In genomic region chr22:21443057-21443734, GRCh38 we compare ENCODE assay signal across 15 cellular contexts. TPM values are rescaled to one million over a fixed set of nuclear protein-coding genes. Genes with fewer than 3 reads are reported as not detected.
DNase-seq lines count a peak whose midpoint lies in the region; ATAC-seq and TF ChIP-seq lines count a peak whose summit lies in the region.
"Had no signal": no experiment of that assay in that cellular context is flagged by ENCODE, and none has a peak within 500 bp of the region (broad histone marks: within the 10 kb centered on the region; RNA-seq: fewer than 3 reads in every experiment).

No MANE protein-coding gene starts in this region.

- H3K27me3 ChIP-seq in BLaER1 (no peaks in the 10 kb centered on the region), HUES6 (ENCODE audit: control insufficient read depth, insufficient read depth, low read length) (no peaks in the 10 kb centered on the region), iPS-15b (ENCODE audit: control insufficient read depth, insufficient read depth, low read length) (no peaks in the 10 kb centered on the region), trophoblast cell (ENCODE audit: insufficient read depth, low read length) (no peaks in the 10 kb centered on the region), PC-3 (ENCODE audit: low read length) (no peaks in the 10 kb centered on the region)
- H3K27me3 ChIP-seq: breast epithelium, tibial nerve had no signal

- H3K4me3 ChIP-seq in BLaER1: no peak overlapping the region
- no peak overlapping the region for H3K4me3 ChIP-seq in HUES6 (ENCODE audit: low read depth, low read length)
- no peak overlapping the region for H3K4me3 ChIP-seq in iPS-15b (ENCODE audit: low read depth, low read length)
- no peak overlapping the region for H3K4me3 ChIP-seq in trophoblast cell (ENCODE audit: low read depth, low read length)
- H3K4me3 ChIP-seq in PC-3 (ENCODE audit: low read length): no peak overlapping the region
- H3K4me3 ChIP-seq: breast epithelium, tibial nerve had no signal

- H3K18ac ChIP-seq in trophoblast cell (ENCODE audit: low read length): peak overlapping the region; percentile 71

- H3K4ac ChIP-seq in trophoblast cell (ENCODE audit: low read depth, low read length): peak overlapping the region; percentile 59

- H2BK12ac ChIP-seq in trophoblast cell (ENCODE audit: low read length): no peak overlapping the region

- DNase-seq in trophoblast cell (no peak), dermis blood vessel endothelial cell (no peak), PC-3 (no peak)
- DNase-seq: activated naive CD4-positive, alpha-beta T cell treated with anti-CD3 and anti-CD28 coated beads, Interleukin-2, amount 10 ng/mL, durations not matched to agents 7 days and 5 days; NCI-H187 treated with DMSO at 0.1 percent for 48 hours; NCI-H526 had no signal

- no peak overlapping the region for H2BK120ac ChIP-seq in trophoblast cell (ENCODE audit: insufficient read depth, low read length, poor library complexity)

- peaks cover 2% of the 10 kb centered on the region for H3K79me1 ChIP-seq in trophoblast cell (ENCODE audit: low read length)

- no peak overlapping the region for H3K23ac ChIP-seq in trophoblast cell (ENCODE audit: low read length)

- peak overlapping the region; percentile 82 for H3K27ac ChIP-seq in BLaER1
- H3K27ac ChIP-seq in HUES6 (ENCODE audit: low read depth, low read length): 0 out of 2 replicates have a peak overlapping the region, but pooled peaks have one; percentile 23
- H3K27ac ChIP-seq in trophoblast cell (ENCODE audit: low read depth, low read length): peak overlapping the region; percentile 7
- no peak overlapping the region for H3K27ac ChIP-seq in PC-3 (ENCODE audit: low read length)
- H3K27ac ChIP-seq: breast epithelium had no signal

- H4K20me1 ChIP-seq in BLaER1 (peaks cover 50% of the 10 kb centered on the region), PC-3 (ENCODE audit: low read length) (no peaks in the 10 kb centered on the region)

- H3K4me1 ChIP-seq in BLaER1 (peaks cover 61% of the 10 kb centered on the region), HUES6 (ENCODE audit: control insufficient read depth, insufficient read depth, low read length) (peaks cover 13% of the 10 kb centered on the region), iPS-15b (ENCODE audit: control insufficient read depth, insufficient read depth, low read length) (peaks cover 2% of the 10 kb centered on the region), trophoblast cell (ENCODE audit: control insufficient read depth in 1 of 2, insufficient read depth in 2 of 2, low read length in 2 of 2) (peaks cover 2 to 6% of the 10 kb centered on the region in 2 experiments), PC-3 (ENCODE audit: insufficient read depth, low read length) (no peaks in the 10 kb centered on the region)
- H3K4me1 ChIP-seq: breast epithelium had no signal

- H3K9ac ChIP-seq in BLaER1 (peak overlapping the region; percentile 61), HUES6 (ENCODE audit: low read length) (no peak overlapping the region), iPS-15b (ENCODE audit: low read depth, low read length) (peak overlapping the region; percentile 54), trophoblast cell (ENCODE audit: low read length) (no peak overlapping the region), PC-3 (ENCODE audit: low read length) (no peak overlapping the region)

- H3K9me3 ChIP-seq in BLaER1: no peaks in the 10 kb centered on the region
- H3K9me3 ChIP-seq in HUES6 (ENCODE audit: control insufficient read depth, insufficient read depth, low read depth, low read length): no peaks in the 10 kb centered on the region
- no peaks in the 10 kb centered on the region for H3K9me3 ChIP-seq in iPS-15b (ENCODE audit: control insufficient read depth, insufficient read depth, low read length)
- H3K9me3 ChIP-seq in trophoblast cell (ENCODE audit: insufficient read depth, low read depth, low read length): peaks cover 3% of the 10 kb centered on the region
- no peaks in the 10 kb centered on the region for H3K9me3 ChIP-seq in PC-3 (ENCODE audit: low read length)
- H3K9me3 ChIP-seq: breast epithelium, tibial nerve had no signal

- no CpG with 5 or more reads among the region's 13 CpGs for WGBS in trophoblast cell (ENCODE audit: extremely low coverage, insufficient coverage, insufficient read length)

- no peaks in the 10 kb centered on the region for H3F3A ChIP-seq in PC-3 (ENCODE audit: low read length, unreplicated experiment)

- intact Hi-C loops in PC-3 (cut with micrococcal nuclease): no loop called here

- H4K12ac ChIP-seq in trophoblast cell (ENCODE audit: low read depth, low read length): peak overlapping the region; percentile 16

- no peak overlapping the region for H3K14ac ChIP-seq in trophoblast cell (ENCODE audit: low read length)

- H3K79me2 ChIP-seq in trophoblast cell (ENCODE audit: control insufficient read depth, insufficient read depth, low read length, poor library complexity) (peaks cover 12% of the 10 kb centered on the region), PC-3 (ENCODE audit: low read length) (no peaks in the 10 kb centered on the region)

- H3K4me2 ChIP-seq in BLaER1 (peak overlapping the region; percentile 89), trophoblast cell (ENCODE audit: low read length) (no peak overlapping the region), PC-3 (ENCODE audit: low read length) (no peak overlapping the region)

- H3K9me2 ChIP-seq in PC-3 (replicated peaks; ENCODE audit: low read length): no peaks in the 10 kb centered on the region

- H3K36me3 ChIP-seq in BLaER1 (peaks cover 52% of the 10 kb centered on the region), HUES6 (ENCODE audit: control insufficient read depth, insufficient read depth, low read length) (peaks cover 25% of the 10 kb centered on the region), iPS-15b (ENCODE audit: control insufficient read depth, insufficient read depth, low read length) (peaks cover 29% of the 10 kb centered on the region), trophoblast cell (ENCODE audit: control insufficient read depth in 1 of 2, insufficient read depth in 2 of 2, low read length in 2 of 2) (peaks cover 53% of the 10 kb centered on the region in 2 experiments), PC-3 (ENCODE audit: low read depth, low read length) (no peaks in the 10 kb centered on the region)

- POLR2A ChIA-PET in PC-3 (lab: Charles Lee; ENCODE audit: unreplicated experiment): no interaction called here

- no peak for TF ChIP-seq CTCF in PC-3 (conservative IDR thresholded peaks at IDR 0.05; ENCODE audit: low read depth, low read length)

- CTCF ChIA-PET in PC-3 (lab: Charles Lee): no interaction called here

- BruUV-seq in PC-3 (replicated peaks; lab: Mats Ljungman, UMichigan): no TSS peak

- H2AFZ ChIP-seq in trophoblast cell (ENCODE audit: insufficient read depth, low read length, poor library complexity) (no peak overlapping the region), PC-3 (ENCODE audit: low read length) (no peak overlapping the region)

- no peak for ATAC-seq in PC-3
- ATAC-seq in GM19467 (IDR thresholded peaks at IDR 0.05; ENCODE audit: unreplicated experiment): no peak
- ATAC-seq: HCT116; naive thymus-derived CD8-positive, alpha-beta T cell had no signal

- peak overlapping the region; percentile 4 for H4K8ac ChIP-seq in trophoblast cell (ENCODE audit: low read depth, low read length)

- H4K91ac ChIP-seq in trophoblast cell (ENCODE audit: low read depth, low read length): peak overlapping the region; percentile 50

- H2AK5ac ChIP-seq in trophoblast cell (ENCODE audit: low read length): no peak overlapping the region

- peak overlapping the region; percentile 3 for H2BK5ac ChIP-seq in trophoblast cell (ENCODE audit: low read depth, low read length, poor library complexity)

RNA-seq across cellular contexts. Expression of gene TMEM191C, which starts 24.0 kb away (rescaled TPM):
- 7.7 and 8.4 TPM in 2 replicates for polyA plus RNA-seq in trophoblast cell (2013)
- total RNA-seq in dermis blood vessel endothelial cell (0.60 and 0.68 TPM in 2 replicates), PC-3 (2014; rRNA removed) (6.4 and 6.7 TPM in 2 replicates)

RNA-seq across cellular contexts. Expression of gene HIC2, which starts 26.0 kb away (rescaled TPM):
- 61.7 and 66.5 TPM in 2 replicates for polyA plus RNA-seq in trophoblast cell (2013)
- total RNA-seq in dermis blood vessel endothelial cell (3.9 and 4.4 TPM in 2 replicates), PC-3 (2014; rRNA removed) (3.5 and 4.8 TPM in 2 replicates)

RNA-seq across cellular contexts. Expression of gene RIMBP3B, which starts 59.6 kb away (rescaled TPM):
- polyA plus RNA-seq in trophoblast cell (2013): 0.03 and 0.04 TPM in 2 replicates
- 0.09 and 0.34 TPM in 2 replicates for total RNA-seq in dermis blood vessel endothelial cell
- total RNA-seq in PC-3 (2014; rRNA removed): 0.06 TPM in 1 of 2 replicates, not detected in the other
- total RNA-seq: endothelial cell of umbilical vein, tibial nerve had no signal
- polyA plus RNA-seq: endothelial cell of umbilical vein had no signal

Comparison
In these comparisons a context has a peak if more than half of its experiments do, and no peak if none do; other contexts are left out.
1. H3K9ac ChIP-seq: peak in BLaER1 (single experiment) and iPS-15b (single experiment); none in HUES6 (single experiment), trophoblast cell (single experiment) and PC-3 (single experiment).